In genomic region chr12:96047151-96047620, GRCh38 we compare ENCODE assay signal across 8 cellular contexts. TPM values are rescaled to one million over a fixed set of nuclear protein-coding genes. Genes with fewer than 3 reads are reported as not detected.
A peak's percentile ranks its signal among the peaks of the same experiment; 100 is the strongest.
DNase-seq lines count a peak whose midpoint lies in the region; ATAC-seq and TF ChIP-seq lines count a peak whose summit lies in the region.

No MANE protein-coding gene starts in this region.

- H3K27ac ChIP-seq in neutrophil: peak overlapping the region; percentile 86

- H3K27me3 Mint-ChIP-seq in activated T-helper 2 cell treated with anti-CD3 and anti-CD28 coated beads, Interferon-gamma antibody, Interleukin-2, Interleukin-4, amounts not matched to agents 10 μg/mL and 5 μg/mL and 100 μg/mL, durations not matched to agents 14 hours and 24 hours and 36 hours (ENCODE audit: low read depth): no peaks in the 10 kb centered on the region

- peak overlapping the region; percentile 45 for H3K4me3 Mint-ChIP-seq in activated T-helper 2 cell treated with anti-CD3 and anti-CD28 coated beads, Interferon-gamma antibody, Interleukin-2, Interleukin-4, amounts not matched to agents 10 μg/mL and 5 μg/mL and 100 μg/mL, durations not matched to agents 14 hours and 24 hours and 36 hours (ENCODE audit: low read depth)

- intact Hi-C loops in activated T-helper 2 cell treated with anti-CD3 and anti-CD28 coated beads, Interferon-gamma antibody, Interleukin-2, Interleukin-4, amounts not matched to agents 10 μg/mL and 5 μg/mL and 100 μg/mL, durations not matched to agents 14 hours and 24 hours and 36 hours (cut with micrococcal nuclease): loop anchor here (5.0 kb wide), 1 partner anchor 150 kb away; no protein-coding TSS in a partner anchor

- no peaks in the 10 kb centered on the region for H3K36me3 ChIP-seq in neutrophil

- H3K4me1 Mint-ChIP-seq in activated T-helper 2 cell treated with anti-CD3 and anti-CD28 coated beads, Interferon-gamma antibody, Interleukin-2, Interleukin-4, amounts not matched to agents 10 μg/mL and 5 μg/mL and 100 μg/mL, durations not matched to agents 14 hours and 24 hours and 36 hours (ENCODE audit: low read depth): peaks cover 36% of the 10 kb centered on the region

- CTCF ChIA-PET in HEK293T (lab: Yijun Ruan, JAX): no interaction called here

- POLR2A ChIA-PET in HEK293T (lab: Yijun Ruan, JAX): no interaction called here

- H3K27ac Mint-ChIP-seq in activated T-helper 2 cell treated with anti-CD3 and anti-CD28 coated beads, Interferon-gamma antibody, Interleukin-2, Interleukin-4, amounts not matched to agents 10 μg/mL and 5 μg/mL and 100 μg/mL, durations not matched to agents 14 hours and 24 hours and 36 hours: peak overlapping the region; percentile 73

- peak overlapping the region; percentile 5 to 18 for H3K4me3 ChIP-seq in neutrophil (ENCODE audit: low read depth in 1 of 2, low read length in 1 of 2)

- no peak for TF ChIP-seq CTCF in neutrophil (IDR thresholded peaks at IDR 0.05)

- ATAC-seq in GM18909 (IDR thresholded peaks at IDR 0.05; ENCODE audit: poor library complexity, unreplicated experiment) (peak; percentile 34), HG02852 (IDR thresholded peaks at IDR 0.05; ENCODE audit: unreplicated experiment) (peak; percentile 35), GM18861 (IDR thresholded peaks at IDR 0.05; ENCODE audit: unreplicated experiment) (no peak)

- H3K9me3 Mint-ChIP-seq in activated T-helper 2 cell treated with anti-CD3 and anti-CD28 coated beads, Interferon-gamma antibody, Interleukin-2, Interleukin-4, amounts not matched to agents 10 μg/mL and 5 μg/mL and 100 μg/mL, durations not matched to agents 14 hours and 24 hours and 36 hours: peaks cover 6% of the 10 kb centered on the region

- H3K4me1 ChIP-seq in neutrophil (ENCODE audit: control insufficient read depth in 1 of 2, insufficient read depth in 1 of 2, low read depth in 1 of 2, low read length in 1 of 2): peaks cover 93 to 97% of the 10 kb centered on the region in 2 experiments

- H3K36me3 Mint-ChIP-seq in activated T-helper 2 cell treated with anti-CD3 and anti-CD28 coated beads, Interferon-gamma antibody, Interleukin-2, Interleukin-4, amounts not matched to agents 10 μg/mL and 5 μg/mL and 100 μg/mL, durations not matched to agents 14 hours and 24 hours and 36 hours (ENCODE audit: low read depth): no peaks in the 10 kb centered on the region

- no peaks in the 10 kb centered on the region for H3K9me3 ChIP-seq in neutrophil

- no peak for DNase-seq in activated T-helper 2 cell treated with anti-CD3 and anti-CD28 coated beads, Interferon-gamma antibody, Interleukin-2, Interleukin-4, amounts not matched to agents 10 μg/mL and 5 μg/mL and 100 μg/mL, durations not matched to agents 14 hours and 24 hours and 36 hours (ENCODE audit: low spot score)
- no peak for DNase-seq in HEK293T (ENCODE audit: extremely low spot score)
- DNase-seq in Ammon's horn (ENCODE audit: low spot score): no peak
- no peak for DNase-seq in RPMI8226

- H3K27me3 ChIP-seq in neutrophil: no peaks in the 10 kb centered on the region

TF ChIP-seq in HEK293T, 16 proteins besides CTCF, POLR2A, EP300 and RAD21:
- TF ChIP-seq CTBP1 (IDR thresholded peaks at IDR 0.05; ENCODE audit: borderline replicate concordance) (no peak), FOXK2 (IDR thresholded peaks at IDR 0.05) (no peak), ARNT (IDR thresholded peaks at IDR 0.05) (no peak), TARDBP (IDR thresholded peaks at IDR 0.05) (no peak), FOXM1 (IDR thresholded peaks at IDR 0.05; ENCODE audit: borderline replicate concordance) (no peak), L3MBTL2 (conservative IDR thresholded peaks at IDR 0.05) (no peak), NFRKB (IDR thresholded peaks at IDR 0.05) (no peak), SUZ12 (IDR thresholded peaks at IDR 0.05) (no peak), BHLHE40 (IDR thresholded peaks at IDR 0.05; ENCODE audit: borderline replicate concordance) (no peak), ELF4 (IDR thresholded peaks at IDR 0.05) (no peak), FOXA1 (IDR thresholded peaks at IDR 0.05) (no peak), SP1 (IDR thresholded peaks at IDR 0.05) (no peak)
TF ChIP-seq in HEK293T: peak in this region for 0.

RNA-seq across cellular contexts. Expression of gene LTA4H, which starts 11.8 kb away (rescaled TPM):
- 63.6 and 65.2 TPM in 2 replicates for total RNA-seq in activated T-helper 2 cell treated with anti-CD3 and anti-CD28 coated beads, Interferon-gamma antibody, Interleukin-2, Interleukin-4, amounts not matched to agents 10 μg/mL and 5 μg/mL and 100 μg/mL, durations not matched to agents 14 hours and 24 hours and 36 hours

RNA-seq across cellular contexts. Expression of gene HAL, which starts 51.0 kb away (rescaled TPM):
- 0.30 and 0.57 TPM in 2 replicates for total RNA-seq in activated T-helper 2 cell treated with anti-CD3 and anti-CD28 coated beads, Interferon-gamma antibody, Interleukin-2, Interleukin-4, amounts not matched to agents 10 μg/mL and 5 μg/mL and 100 μg/mL, durations not matched to agents 14 hours and 24 hours and 36 hours
